1 cellular context compared by ENCODE assay signal in genomic region chr6:20877008-20877937, GRCh38.
TF ChIP-seq lines count a peak whose summit lies in the region.

No MANE protein-coding gene starts in this region.

TF ChIP-seq in HCT116, 20 proteins besides CTCF, POLR2A, EP300 and RAD21 (continued from another document):
- TF ChIP-seq JUND (IDR thresholded peaks at IDR 0.05): peak; percentile 99
- no peak for TF ChIP-seq REST (IDR thresholded peaks at IDR 0.05; ENCODE audit: low read depth)
- peak; percentile 9; the same call in 1 of the 2 replicates for TF ChIP-seq EGR1 (IDR thresholded peaks at IDR 0.05; ENCODE audit: low read depth)
- TF ChIP-seq EZH2phosphoT487 (IDR thresholded peaks at IDR 0.05; ENCODE audit: borderline replicate concordance): no peak
- peak; percentile 95 for TF ChIP-seq SIN3A (IDR thresholded peaks at IDR 0.05; ENCODE audit: low read depth)
- TF ChIP-seq FOSL1 (IDR thresholded peaks at IDR 0.05; ENCODE audit: low read depth): peak; percentile 98
